ENCODE assay signal across 34 cellular contexts in genomic region chr2:211955648-211956047, GRCh38.
"Had no signal": no experiment of that assay in that cellular context is flagged by ENCODE, and none has a peak within 500 bp of the region (broad histone marks: within the 10 kb centered on the region; RNA-seq: fewer than 3 reads in every experiment).

No MANE protein-coding gene starts in this region.

- H3K4me3 ChIP-seq: MG63 had no signal

- DNase-seq: Karpas-422, Kasumi-1, MG63, MM.1S, MV-4-11, NCI-H1048, NCI-H1092, NCI-H1092 treated with DMSO at 0.1 percent for 48 hours, NCI-H1105, NCI-H1105 treated with DMSO at 0.1 percent for 48 hours, NCI-H1417, NCI-H1417 treated with DMSO at 0.1 percent for 48 hours, NCI-H1436, NCI-H1436 treated with DMSO at 0.1 percent for 48 hours, NCI-H146, NCI-H1694, NCI-H1694 treated with DMSO at 0.1 percent for 48 hours, NCI-H187, NCI-H187 treated with DMSO at 0.1 percent for 48 hours, NCI-H1930, NCI-H2029, NCI-H2029 treated with DMSO at 0.1 percent for 48 hours, NCI-H2081, NCI-H2081 treated with DMSO at 0.1 percent for 48 hours, NCI-H2107, NCI-H2171, NCI-H2171 treated with DMSO at 0.1 percent for 48 hours, NCI-H2227 treated with DMSO at 0.1 percent for 48 hours, NCI-H226, NCI-H345, NCI-H446, NCI-H446 treated with DMSO at 0.1 percent for 48 hours, NCI-H510A, NCI-H510A treated with DMSO at 0.1 percent for 48 hours had no signal

- H3K9me3 ChIP-seq: MG63 had no signal

- H3K36me3 ChIP-seq: MG63 had no signal
